Comparison of ENCODE assay signal across 28 cellular contexts in the genomic region with DNA sequence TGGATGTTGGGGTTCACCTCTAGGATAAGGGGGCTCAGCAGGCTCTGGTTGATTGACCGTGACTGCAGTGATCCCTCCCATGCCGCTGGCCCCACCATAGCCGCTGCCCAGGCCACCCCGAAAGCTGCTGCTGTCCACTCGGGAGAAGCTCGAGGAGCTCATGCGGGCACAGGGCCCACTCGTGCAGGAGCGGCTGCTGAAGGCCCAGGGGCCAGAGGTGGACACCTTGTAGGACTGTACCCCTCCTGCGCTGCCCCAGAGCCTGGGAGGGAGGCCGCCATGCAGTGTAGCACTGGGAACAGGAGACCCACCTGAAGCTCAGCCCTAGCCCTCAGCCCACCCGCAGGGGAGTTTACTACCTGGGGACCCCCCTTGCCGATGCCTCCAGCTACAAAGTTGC.
"Had no signal": no experiment of that assay in that cellular context is flagged by ENCODE, and none has a peak within 500 bp of the region (broad histone marks: within the 10 kb centered on the region; RNA-seq: fewer than 3 reads in every experiment).

No MANE protein-coding gene starts in this region.

- H3K36me3 ChIP-seq: esophagus muscularis mucosa, gastroesophageal sphincter, heart left ventricle, left lung, right lobe of liver, tibial artery, upper lobe of left lung had no signal

- H3K36me3 Mint-ChIP-seq: memory B cell; naive B cell; stimulated activated effector memory CD8-positive, alpha-beta T cell treated with anti-CD3 and anti-CD28 coated beads, Interleukin-12 subunit alpha, Interleukin-12 subunit beta, amount 100 ng/mL, for 72 hours had no signal

- H3K9me3 Mint-ChIP-seq: neural crest cell had no signal

- H2AFZ ChIP-seq: hepatocyte had no signal

- H3K4me1 ChIP-seq: foreskin keratinocyte, left lung, psoas muscle, right lobe of liver, testis, tibial artery, upper lobe of left lung had no signal

- H3K79me2 ChIP-seq: hepatocyte had no signal

- H3K27me3 ChIP-seq: esophagus muscularis mucosa, foreskin keratinocyte, gastroesophageal sphincter, heart left ventricle, hepatocyte, left lung, right lobe of liver, testis, tibial artery, upper lobe of left lung had no signal

- DNase-seq: dermis blood vessel endothelial cell; effector memory CD4-positive, alpha-beta T cell; foreskin keratinocyte; left cardiac atrium; naive B cell; psoas muscle; stimulated activated CD4-positive, alpha-beta T cell treated with anti-CD3 and anti-CD28 coated beads, Interleukin-2, amount 100 ng/mL, for 24 hours; stimulated activated CD4-positive, alpha-beta T cell treated with anti-CD3 and anti-CD28 coated beads, Interleukin-4, amount 100 ng/mL, for 24 hours; stimulated activated naive CD4-positive, alpha-beta T cell treated with Interleukin-2 at 50 U/mL for 16 hours; substantia nigra; testis; tibial artery had no signal

- H3K9me3 ChIP-seq: esophagus muscularis mucosa, gastroesophageal sphincter, psoas muscle, right lobe of liver, testis, tibial artery, upper lobe of left lung had no signal

- H3K4me3 ChIP-seq: coronary artery, esophagus muscularis mucosa, gastroesophageal sphincter, hepatocyte, left lung, lung, mucosa of descending colon, psoas muscle, right lobe of liver, smooth muscle cell, testis, tibial artery, upper lobe of left lung had no signal

- H3K27ac Mint-ChIP-seq: memory B cell; naive B cell; natural killer cell treated with Interleukin-12 subunit alpha and Interleukin-12 subunit beta and Interleukin-15 and Interleukin-18, amount 100 ng/mL, for 72 hours; stimulated activated effector memory CD8-positive, alpha-beta T cell treated with anti-CD3 and anti-CD28 coated beads, Interleukin-12 subunit alpha, Interleukin-12 subunit beta, amount 100 ng/mL, for 72 hours had no signal

- H3K27ac ChIP-seq: coronary artery, esophagus muscularis mucosa, foreskin keratinocyte, gastroesophageal sphincter, hepatocyte, left lung, psoas muscle, right lobe of liver, testis, tibial artery, upper lobe of left lung had no signal

- ATAC-seq: foreskin keratinocyte; gastroesophageal sphincter; left lung; mucosa of descending colon; natural killer cell treated with Interleukin-12 subunit alpha and Interleukin-12 subunit beta and Interleukin-15 and Interleukin-18, amount 100 ng/mL, for 72 hours; psoas muscle; stimulated activated effector memory CD8-positive, alpha-beta T cell treated with anti-CD3 and anti-CD28 coated beads, Interleukin-12 subunit alpha, Interleukin-12 subunit beta, amount 100 ng/mL, for 72 hours had no signal

- H3K4me3 Mint-ChIP-seq: central memory CD8-positive, alpha-beta T cell; memory B cell; natural killer cell treated with Interleukin-12 subunit alpha and Interleukin-12 subunit beta and Interleukin-15 and Interleukin-18, amount 100 ng/mL, for 72 hours; neural crest cell; stimulated activated effector memory CD8-positive, alpha-beta T cell treated with anti-CD3 and anti-CD28 coated beads, Interleukin-12 subunit alpha, Interleukin-12 subunit beta, amount 100 ng/mL, for 72 hours had no signal

- H3K27me3 Mint-ChIP-seq: central memory CD8-positive, alpha-beta T cell; memory B cell; naive B cell; natural killer cell treated with Interleukin-12 subunit alpha and Interleukin-12 subunit beta and Interleukin-15 and Interleukin-18, amount 100 ng/mL, for 72 hours had no signal

- H3K4me2 ChIP-seq: hepatocyte, smooth muscle cell had no signal

- H3K4me1 Mint-ChIP-seq: central memory CD8-positive, alpha-beta T cell; memory B cell; naive B cell; stimulated activated effector memory CD8-positive, alpha-beta T cell treated with anti-CD3 and anti-CD28 coated beads, Interleukin-12 subunit alpha, Interleukin-12 subunit beta, amount 100 ng/mL, for 72 hours had no signal
